Comparison of ENCODE assay signal across 14 cellular contexts in genomic region chr10:132787253-132788179, GRCh38. TPM values are rescaled to one million over a fixed set of nuclear protein-coding genes. Genes with fewer than 3 reads are reported as not detected.
DNase-seq lines count a peak whose midpoint lies in the region; ATAC-seq and TF ChIP-seq lines count a peak whose summit lies in the region.
"Had no signal": no experiment of that assay in that cellular context is flagged by ENCODE, and none has a peak within 500 bp of the region (broad histone marks: within the 10 kb centered on the region; RNA-seq: fewer than 3 reads in every experiment).

No MANE protein-coding gene starts in this region.

- H3K4ac ChIP-seq in IMR-90 (ENCODE audit: low read depth, low read length) = no peak overlapping the region

- H3K36me3 Mint-ChIP-seq in progenitor cell of endocrine pancreas (ENCODE audit: insufficient read depth) = peaks cover 15% of the 10 kb centered on the region

- H2BK5ac ChIP-seq in IMR-90 (ENCODE audit: low read depth, low read length, poor library complexity, severe bottlenecking) = no peak overlapping the region

- TF ChIP-seq RAD21 in IMR-90 (IDR thresholded peaks at IDR 0.05; ENCODE audit: low read length) = no peak

- H2BK15ac ChIP-seq in IMR-90 (ENCODE audit: low read depth, low read length) = no peak overlapping the region

- H3K9me3 Mint-ChIP-seq in progenitor cell of endocrine pancreas (ENCODE audit: low read depth) = no peaks in the 10 kb centered on the region
- H3K9me3 Mint-ChIP-seq: activated T-cell treated with anti-CD3 and anti-CD28 coated beads, Interleukin-2, amount 50 U/mL, for 72 hours; stimulated activated memory B cell treated with anti-CD40 and anti-IgM and Interleukin-4, amounts not matched to agents 10 μg/mL and 1 μg/mL and 100 μg/mL, for 72 hours had no signal

- no peak overlapping the region for H2BK120ac ChIP-seq in IMR-90 (ENCODE audit: low read depth, low read length)

- no peaks in the 10 kb centered on the region for H3K9me2 ChIP-seq in hepatocyte (replicated peaks; ENCODE audit: insufficient read depth)

- H4K20me1 ChIP-seq in IMR-90 (ENCODE audit: insufficient read depth, low read length) = no peaks in the 10 kb centered on the region
- H4K20me1 ChIP-seq in hepatocyte (ENCODE audit: insufficient read depth, poor library complexity, severe bottlenecking) = peaks cover 7% of the 10 kb centered on the region

- H3K27ac ChIP-seq in IMR-90 (ENCODE audit: insufficient read depth, low read length) = no peak overlapping the region
- no peak overlapping the region for H3K27ac ChIP-seq in hepatocyte
- H3K27ac ChIP-seq: VCaP had no signal

- no peak overlapping the region for H2BK20ac ChIP-seq in IMR-90 (ENCODE audit: low read depth, low read length)

- no peaks in the 10 kb centered on the region for H3K79me1 ChIP-seq in IMR-90 (ENCODE audit: low read depth in 1 of 2, low read length in 2 of 2)

- H3K4me1 Mint-ChIP-seq in progenitor cell of endocrine pancreas (ENCODE audit: low read depth) = peaks cover 1% of the 10 kb centered on the region
- H3K4me1 Mint-ChIP-seq: stimulated activated memory B cell treated with anti-CD40 and anti-IgM and Interleukin-4, amounts not matched to agents 10 μg/mL and 1 μg/mL and 100 μg/mL, for 72 hours had no signal

- H3K27me3 Mint-ChIP-seq in progenitor cell of endocrine pancreas = peaks cover 21% of the 10 kb centered on the region

- no peak overlapping the region for H3K4me2 ChIP-seq in IMR-90 (ENCODE audit: low read depth, low read length)
- H3K4me2 ChIP-seq in hepatocyte = peak overlapping the region; percentile 74

- TF ChIP-seq CTCF in IMR-90 (conservative IDR thresholded peaks at IDR 0.05; ENCODE audit: low read depth, low read length) (no peak), hepatocyte (IDR thresholded peaks at IDR 0.05; ENCODE audit: poor library complexity) (no peak), progenitor cell of endocrine pancreas (IDR thresholded peaks at IDR 0.05; ENCODE audit: unreplicated experiment) (no peak)

- no peak overlapping the region for H2AFZ ChIP-seq in IMR-90 (replicated peaks; ENCODE audit: low read length, poor library complexity)
- no peak overlapping the region for H2AFZ ChIP-seq in hepatocyte

- H3K4me3 Mint-ChIP-seq in progenitor cell of endocrine pancreas (ENCODE audit: low read depth) = peak overlapping the region; percentile 56
- H3K4me3 Mint-ChIP-seq: stimulated activated memory B cell treated with anti-CD40 and anti-IgM and Interleukin-4, amounts not matched to agents 10 μg/mL and 1 μg/mL and 100 μg/mL, for 72 hours had no signal

- no peak overlapping the region for H4K8ac ChIP-seq in IMR-90 (ENCODE audit: low read depth in 2 of 2, low read length in 2 of 2)

- 0 out of 2 replicates have a peak, but pooled peaks cover 3% of the 10 kb centered on the region for H3K36me3 ChIP-seq in IMR-90 (ENCODE audit: control insufficient read depth, insufficient read depth, low read length)
- no peaks in the 10 kb centered on the region for H3K36me3 ChIP-seq in hepatocyte (replicated peaks; ENCODE audit: insufficient read depth, low read depth)

- POLR2A ChIA-PET in IMR-90 (lab: Charles Lee; ENCODE audit: unreplicated experiment) = no interaction called here

- H3K56ac ChIP-seq in IMR-90 (ENCODE audit: extremely low read depth, insufficient read depth, low read length) = no peak overlapping the region

- H3K4me3 ChIP-seq in IMR-90 (ENCODE audit: insufficient read depth, low read depth, low read length) = no peak overlapping the region
- H3K4me3 ChIP-seq in hepatocyte = no peak overlapping the region

- DNase-seq in ELR (ENCODE audit: low read depth) = peak; percentile 4
- DNase-seq in IMR-90 = no peak
- DNase-seq in hepatocyte (ENCODE audit: low spot score) = peak; percentile 56
- peak; percentile 42 for DNase-seq in progenitor cell of endocrine pancreas (ENCODE audit: low spot score, unreplicated experiment)
- no peak for DNase-seq in NCI-H1105 treated with DMSO at 0.1 percent for 48 hours (lab: John Stamatoyannopoulos, UW)
- no peak for DNase-seq in erythroblast (lab: John Stamatoyannopoulos, UW)
- DNase-seq: DMS153, NCI-H510A had no signal

- WGBS in IMR-90 (ENCODE audit: extremely low coverage in 2 of 2, insufficient read length in 1 of 2), 2 experiments = 2% methylated on average over 48 of the region's 111 CpGs; no CpG with 5 or more reads in 1 of the 2 experiments
- WGBS in hepatocyte (ENCODE audit: low lambda C conversion rate, missing lambda C conversion rate) = 4% methylated on average over 44 of the region's 111 CpGs

- no peak overlapping the region for H3K9ac ChIP-seq in IMR-90 (ENCODE audit: low read depth, low read length)

- no peaks in the 10 kb centered on the region for H3K4me1 ChIP-seq in IMR-90 (ENCODE audit: control insufficient read depth, insufficient read depth, low read length)
- H3K4me1 ChIP-seq in hepatocyte (ENCODE audit: insufficient read depth) = peaks cover 29% of the 10 kb centered on the region

- BruUV-seq in IMR-90 (replicated peaks; lab: Mats Ljungman, UMichigan) = no TSS peak

- in situ Hi-C loops in IMR-90 (cut with MboI; ENCODE audit: low sequenced_read_pairs) = no loop called here

- H2AK5ac ChIP-seq in IMR-90 (ENCODE audit: low read depth, low read length) = no peak overlapping the region

- no peak overlapping the region for H3K18ac ChIP-seq in IMR-90 (ENCODE audit: low read depth, low read length)

- H3K27me3 ChIP-seq in IMR-90 (ENCODE audit: control insufficient read depth, insufficient read depth, low read length) (peaks cover 66% of the 10 kb centered on the region), hepatocyte (peaks cover 81% of the 10 kb centered on the region)

- ATAC-seq in IMR-90 (ENCODE audit: low read depth) (no peak), HG03378 (IDR thresholded peaks at IDR 0.05; ENCODE audit: unreplicated experiment) (no peak)
- ATAC-seq: activated T-cell treated with anti-CD3 and anti-CD28 coated beads, Interleukin-2, amount 50 U/mL, for 72 hours; Right ventricle myocardium inferior; stimulated activated memory B cell treated with anti-CD40 and anti-IgM and Interleukin-4, amounts not matched to agents 10 μg/mL and 1 μg/mL and 100 μg/mL, for 72 hours had no signal

- no peak overlapping the region for H3K23ac ChIP-seq in IMR-90 (ENCODE audit: low read depth, low read length)

- dilution Hi-C loops in IMR-90 (cut with HindIII; ENCODE audit: low sequenced_read_pairs, unreplicated experiment) = no loop called here

- H3K79me2 ChIP-seq in hepatocyte = no peaks in the 10 kb centered on the region

- intact Hi-C loops in IMR-90 (cut with micrococcal nuclease) = loop anchor here (1.0 kb wide), 1 partner anchor 133 kb away; no protein-coding TSS in a partner anchor

- H2AK9ac ChIP-seq in IMR-90 (replicated peaks; ENCODE audit: low read depth, low read length, poor library complexity) = peak overlapping the region; percentile 28

- H4K91ac ChIP-seq in IMR-90 (ENCODE audit: insufficient read depth, low read depth, low read length) = no peak overlapping the region

- no peaks in the 10 kb centered on the region for H3K9me1 ChIP-seq in IMR-90 (ENCODE audit: insufficient read depth, low read length)

- no peak overlapping the region for H4K5ac ChIP-seq in IMR-90 (ENCODE audit: low read depth, low read length)

- H3K14ac ChIP-seq in IMR-90 (replicated peaks; ENCODE audit: low read depth, low read length) = no peak overlapping the region

- no peak overlapping the region for H3K27ac Mint-ChIP-seq in progenitor cell of endocrine pancreas
- H3K27ac Mint-ChIP-seq: activated T-cell treated with anti-CD3 and anti-CD28 coated beads, Interleukin-2, amount 50 U/mL, for 72 hours; stimulated activated memory B cell treated with anti-CD40 and anti-IgM and Interleukin-4, amounts not matched to agents 10 μg/mL and 1 μg/mL and 100 μg/mL, for 72 hours had no signal

- CTCF ChIA-PET in IMR-90 (lab: Yijun Ruan, JAX) = no interaction called here

- TF ChIP-seq POLR2A in IMR-90 (IDR thresholded peaks at IDR 0.05; ENCODE audit: low read depth, low read length) = no peak
- no peak for TF ChIP-seq POLR2A in erythroblast (IDR thresholded peaks at IDR 0.05; ENCODE audit: low read length)

- H3K9me3 ChIP-seq in IMR-90 (ENCODE audit: control insufficient read depth, insufficient read depth, low read length) (peaks cover 5% of the 10 kb centered on the region; the same call in 1 of the 2 replicates), hepatocyte (ENCODE audit: low read depth) (no peaks in the 10 kb centered on the region)

TF ChIP-seq in IMR-90, 13 proteins besides CTCF, POLR2A, EP300 and RAD21:
- TF ChIP-seq BHLHE40 (IDR thresholded peaks at IDR 0.05; ENCODE audit: low read depth, low read length) = no peak

RNA-seq across cellular contexts. Expression of gene NKX6-2, which starts 1.6 kb away (rescaled TPM):
- not detected in 2 replicates for total RNA-seq in IMR-90 (2012; rRNA removed)
- polyA plus RNA-seq in IMR-90 (2012; rRNA removed) = not detected in 2 replicates
- not detected in 2 replicates for polyA plus RNA-seq in IMR-90 (2012; cell fraction: cytosol; rRNA removed)
- polyA plus RNA-seq in IMR-90 (2012; cell fraction: nucleus; rRNA removed; ENCODE audit: low replicate concordance) = not detected in 2 replicates
- 0.03 and 0.04 TPM in 2 replicates for total RNA-seq in hepatocyte
- polyA plus RNA-seq in hepatocyte = 4.9 and 5.0 TPM in 2 replicates
- 28.3 and 43.9 TPM in 2 replicates for total RNA-seq in progenitor cell of endocrine pancreas
- total RNA-seq: activated T-cell treated with anti-CD3 and anti-CD28 coated beads, Interleukin-2, amount 50 U/mL, for 72 hours; Right ventricle myocardium inferior had no signal
- polyA plus RNA-seq: keratinocyte had no signal

Comparison
In these comparisons a context has a peak if more than half of its experiments do, and no peak if none do; other contexts are left out.
1. DNase-seq: peak in ELR (single experiment), hepatocyte (single experiment) and progenitor cell of endocrine pancreas (single experiment); none in IMR-90 (single experiment), NCI-H1105 treated with DMSO at 0.1 percent for 48 hours (single experiment) and erythroblast (0 of 2).
2. RNA of gene NKX6-2, which starts 1.6 kb away (total RNA-seq): 28.3 to 43.9 TPM in progenitor cell of endocrine pancreas; 0.03 to 0.04 TPM in hepatocyte and not detected in IMR-90; every median in the first group is over 10 times any median in the second.